ENCODE assay signal across 11 cellular contexts in the genomic region with DNA sequence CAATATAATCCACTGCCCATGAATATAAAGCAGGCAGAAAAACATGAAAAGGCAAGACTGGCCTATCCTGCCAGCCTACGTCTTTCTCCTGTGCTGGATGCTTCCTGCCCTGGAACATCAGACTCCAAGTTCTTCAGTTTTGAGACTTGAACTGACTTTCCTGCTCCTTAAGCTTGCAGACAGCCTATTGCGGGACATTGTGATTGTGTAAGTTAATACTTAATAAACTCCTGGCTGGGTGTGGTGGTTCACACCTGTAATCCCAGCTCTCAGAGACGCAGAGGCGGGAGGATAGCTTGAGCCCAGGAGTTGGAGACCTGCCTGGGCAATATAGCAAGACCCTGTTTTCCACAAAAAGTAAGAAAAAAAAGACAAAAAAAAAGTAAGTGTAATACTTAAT. TPM values are rescaled to one million over a fixed set of nuclear protein-coding genes. Genes with fewer than 3 reads are reported as not detected.
"Had no signal": no experiment of that assay in that cellular context is flagged by ENCODE, and none has a peak within 500 bp of the region (broad histone marks: within the 10 kb centered on the region; RNA-seq: fewer than 3 reads in every experiment).

No MANE protein-coding gene starts in this region.

RNA-seq across cellular contexts. Expression of a gene that starts 52.3 kb away (rescaled TPM):
- total RNA-seq: aorta, cardiac septum, left ventricle myocardium superior, mammary epithelial cell, neural crest cell, occipital lobe, right lobe of liver, Right ventricle myocardium superior, SK-MEL-5, temporal lobe had no signal
- polyA plus RNA-seq: adipose tissue, aorta, mammary epithelial cell had no signal
